21 cellular contexts compared by ENCODE assay signal in genomic region chrX:552496-552895, GRCh38.
"Had no signal": no experiment of that assay in that cellular context is flagged by ENCODE, and none has a peak within 500 bp of the region (broad histone marks: within the 10 kb centered on the region; RNA-seq: fewer than 3 reads in every experiment).

No MANE protein-coding gene starts in this region.

- H3K36me3 Mint-ChIP-seq: IgD-negative memory B cell had no signal

- FAIRE-seq: HepG2, K562 had no signal

- H3K9me3 ChIP-seq: SK-N-SH had no signal

- DNase-seq: Kasumi-1, MM.1S, NCI-H1092 treated with DMSO at 0.1 percent for 48 hours, NCI-H1436, NCI-H187, NCI-H2029, NCI-H2081 treated with DMSO at 0.1 percent for 48 hours, NCI-H2171, NCI-H226, NCI-H446, NCI-H510A, NCI-H524 treated with DMSO at 0.1 percent for 48 hours, NCI-H69, NCI-H774, SHP77, SK-N-SH had no signal

- H3K4me3 ChIP-seq: K562 had no signal

- ATAC-seq: HepG2, K562 had no signal

- H3K4me3 Mint-ChIP-seq: IgD-negative memory B cell had no signal

- H3K9ac ChIP-seq: KMS-11, SK-N-SH had no signal

- H3K27ac Mint-ChIP-seq: IgD-negative memory B cell had no signal

- H3K27me3 Mint-ChIP-seq: IgD-negative memory B cell had no signal

- H3K27ac ChIP-seq: KMS-11, RWPE1 had no signal
